24 cellular contexts compared by ENCODE assay signal in the genomic region with DNA sequence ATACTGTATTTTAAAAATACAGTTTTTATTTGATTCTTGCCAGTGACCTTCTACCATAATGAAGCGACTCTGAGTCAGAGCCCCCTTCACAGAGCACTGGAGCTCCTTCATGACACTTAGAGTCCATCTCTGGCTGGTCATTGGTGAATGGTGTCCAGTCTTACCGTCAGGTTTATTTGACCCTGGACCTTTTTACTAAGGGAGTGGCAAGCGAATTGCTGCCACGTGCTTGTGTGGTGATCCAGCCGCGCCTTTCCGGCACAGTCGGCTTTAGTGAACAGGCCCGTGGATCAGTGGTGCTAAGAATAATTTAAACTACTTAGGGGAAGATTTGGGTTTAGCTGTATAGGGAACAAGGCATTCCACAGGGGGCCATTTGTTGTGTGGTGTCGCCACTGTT. TPM values are rescaled to one million over a fixed set of nuclear protein-coding genes. Genes with fewer than 3 reads are reported as not detected.
DNase-seq lines count a peak whose midpoint lies in the region; ATAC-seq and TF ChIP-seq lines count a peak whose summit lies in the region.
"Had no signal": no experiment of that assay in that cellular context is flagged by ENCODE, and none has a peak within 500 bp of the region (broad histone marks: within the 10 kb centered on the region; RNA-seq: fewer than 3 reads in every experiment).

No MANE protein-coding gene starts in this region.

- no peak overlapping the region for H3K9ac ChIP-seq in H9 (ENCODE audit: extremely low read depth, insufficient read length, low read length)

- H3K56ac ChIP-seq in H9 (ENCODE audit: insufficient read length, low read depth, low read length), result no peak overlapping the region

- H3T11ph ChIP-seq in H9 (ENCODE audit: low read length), result no peak overlapping the region

- H3K4me1 Mint-ChIP-seq in CD14-positive monocyte (peaks cover 14% of the 10 kb centered on the region), H9 (peaks cover 12 to 24% of the 10 kb centered on the region in 2 experiments), progenitor cell of endocrine pancreas (ENCODE audit: low read depth) (no peaks in the 10 kb centered on the region)

- H4K20me1 ChIP-seq in H9 (ENCODE audit: control insufficient read depth, insufficient read depth, insufficient read length), result peaks cover 2% of the 10 kb centered on the region

- DNase-seq in CD14-positive monocyte (ENCODE audit: low spot score) (no peak), H9 (no peak), left colon (peak in 1 of 2 donors; percentile 26), progenitor cell of endocrine pancreas (ENCODE audit: low spot score, unreplicated experiment) (no peak), CD1c-positive myeloid dendritic cell (ENCODE audit: extremely low spot score) (no peak), SW 1271 (lab: John Stamatoyannopoulos, UW) (no peak)
- DNase-seq: activated CD4-positive, alpha-beta T cell treated with anti-CD3 and anti-CD28 coated beads for 1 hour; activated naive CD4-positive, alpha-beta T cell; activated T-cell treated with anti-CD3 and anti-CD28 coated beads, Interleukin-2, amount 50 U/mL, for 48 hours; body of pancreas; C1 segment of cervical spinal cord; H7; Kasumi-1; left ventricle myocardium inferior; NCI-H1417; NCI-H2029 treated with DMSO at 0.1 percent for 48 hours; NCI-H524 treated with DMSO at 0.1 percent for 48 hours; stimulated activated naive CD8-positive, alpha-beta T cell treated with anti-CD3 and anti-CD28 coated beads, Interleukin-15, Interleukin-2, amounts not matched to agents 100 U/mL and 50 U/mL, for 24 hours; T-helper 2 cell had no signal

- ATAC-seq in left colon (peak; percentile 88), HG03460 (IDR thresholded peaks at IDR 0.05; ENCODE audit: unreplicated experiment) (no peak), HG03439 (IDR thresholded peaks at IDR 0.05; ENCODE audit: unreplicated experiment) (no peak)
- ATAC-seq: body of pancreas; Right ventricle myocardium inferior; SK-N-SH treated with all-trans-retinoic acid at 6 μM for 48 hours; stimulated activated naive CD8-positive, alpha-beta T cell treated with anti-CD3 and anti-CD28 coated beads, Interleukin-15, Interleukin-2, amounts not matched to agents 100 U/mL and 50 U/mL, for 24 hours had no signal

- H3K23me2 ChIP-seq in H9 (ENCODE audit: insufficient read length, low read depth, low read length, poor library complexity, severe bottlenecking), result no peaks in the 10 kb centered on the region

- WGBS in H9 (ENCODE audit: extremely low coverage, insufficient read length, low lambda C conversion rate), result no CpG with 5 or more reads among the region's 10 CpGs

- H3K9me3 Mint-ChIP-seq in CD14-positive monocyte (no peaks in the 10 kb centered on the region), H9 (no peaks in the 10 kb centered on the region), progenitor cell of endocrine pancreas (ENCODE audit: low read depth) (no peaks in the 10 kb centered on the region)
- H3K9me3 Mint-ChIP-seq: central memory CD8-positive, alpha-beta T cell had no signal

- H3K27me3 ChIP-seq in H9 (ENCODE audit: insufficient read depth, low read length), result no peaks in the 10 kb centered on the region
- H3K27me3 ChIP-seq: body of pancreas had no signal

- intact Hi-C loops in CD14-positive monocyte (cut with micrococcal nuclease), result no loop called here
- intact Hi-C loops in left colon (cut with DNase I, micrococcal nuclease), result no loop called here

- no peak overlapping the region for H2BK120ac ChIP-seq in H9 (ENCODE audit: low read depth, low read length, poor library complexity, severe bottlenecking)

- H3K27ac Mint-ChIP-seq in CD14-positive monocyte (peak overlapping the region in 4 of 7 donors; percentile 19 to 79 (median 58)), H9 (peak overlapping the region in 2 of 3 experiments; percentile 68 to 97; a peak in 4 of 7 replicates), progenitor cell of endocrine pancreas (peak overlapping the region; percentile 15)

- no peak overlapping the region for H4K8ac ChIP-seq in H9 (replicated peaks; ENCODE audit: insufficient read length, low read depth, low read length)

- H3K27me3 Mint-ChIP-seq in CD14-positive monocyte (ENCODE audit: low read depth in 3 of 3) (no peaks in the 10 kb centered on the region), H9 (ENCODE audit: low read depth) (no peaks in the 10 kb centered on the region; the same call in 1 of the 2 replicates), progenitor cell of endocrine pancreas (no peaks in the 10 kb centered on the region)
- H3K27me3 Mint-ChIP-seq: central memory CD8-positive, alpha-beta T cell had no signal

- TF ChIP-seq CTCF in CD14-positive monocyte (IDR thresholded peaks at IDR 0.05), result no peak
- TF ChIP-seq CTCF in H9 (conservative IDR thresholded peaks at IDR 0.05), result no peak
- no peak for TF ChIP-seq CTCF in progenitor cell of endocrine pancreas (IDR thresholded peaks at IDR 0.05; ENCODE audit: unreplicated experiment)

- no peak overlapping the region for H3K4me2 ChIP-seq in H9 (ENCODE audit: insufficient read depth, insufficient read length, low read length)

- peaks cover 4% of the 10 kb centered on the region; the same call in 1 of the 2 replicates for H3K79me2 ChIP-seq in H9 (ENCODE audit: insufficient read depth, low read length)

- H3K14ac ChIP-seq in H9 (ENCODE audit: insufficient read depth, low read length), result no peak overlapping the region

- H3K4me3 Mint-ChIP-seq in CD14-positive monocyte, result no peak overlapping the region
- H3K4me3 Mint-ChIP-seq in H9, result no peak overlapping the region
- H3K4me3 Mint-ChIP-seq in progenitor cell of endocrine pancreas (ENCODE audit: low read depth), result no peak overlapping the region
- H3K4me3 Mint-ChIP-seq: central memory CD8-positive, alpha-beta T cell had no signal

- no peak overlapping the region for H4K91ac ChIP-seq in H9 (ENCODE audit: insufficient read length, low read depth, low read length)

- peaks cover 76 to 95% of the 10 kb centered on the region in 2 donors for H3K36me3 Mint-ChIP-seq in CD14-positive monocyte
- H3K36me3 Mint-ChIP-seq in H9 (ENCODE audit: insufficient read depth in 1 of 3, low read depth in 3 of 3), result peaks cover 72 to 94% (median 93%) of the 10 kb centered on the region in 3 experiments
- H3K36me3 Mint-ChIP-seq in progenitor cell of endocrine pancreas (ENCODE audit: insufficient read depth), result peaks cover 51% of the 10 kb centered on the region

- no peak overlapping the region for H3K4ac ChIP-seq in H9 (ENCODE audit: low read depth, low read length)

- no peak overlapping the region for H3K18ac ChIP-seq in H9 (ENCODE audit: insufficient read length, low read depth, low read length)

- H2BK15ac ChIP-seq in H9 (ENCODE audit: low read depth, low read length), result no peak overlapping the region

- no peak overlapping the region for H2BK12ac ChIP-seq in H9 (ENCODE audit: insufficient read length, low read depth, low read length)

- H3K4me1 ChIP-seq in H9 (ENCODE audit: insufficient read depth, low read length), result peaks cover 8% of the 10 kb centered on the region; the same call in 1 of the 2 replicates
- H3K4me1 ChIP-seq: body of pancreas had no signal

- no peak overlapping the region for H2AK5ac ChIP-seq in H9 (ENCODE audit: insufficient read length, low read length)

- no peak overlapping the region for H3K23ac ChIP-seq in H9 (ENCODE audit: insufficient read length, low read depth, low read length)

- H2AFZ ChIP-seq in H9 (ENCODE audit: low read length), result no peak overlapping the region

- no peak overlapping the region for H4K5ac ChIP-seq in H9 (ENCODE audit: insufficient read length, low read depth, low read length)

- H3K9me3 ChIP-seq in H9 (ENCODE audit: control insufficient read depth, low read depth, low read length), result no peaks in the 10 kb centered on the region
- H3K9me3 ChIP-seq: body of pancreas, left ventricle myocardium inferior had no signal

- no peak overlapping the region for H3K27ac ChIP-seq in H9 (ENCODE audit: insufficient read length, low read depth, low read length)
- H3K27ac ChIP-seq: body of pancreas, left ventricle myocardium inferior had no signal

- no peak overlapping the region for H2BK5ac ChIP-seq in H9 (ENCODE audit: insufficient read length, low read length)

- peaks cover 10% of the 10 kb centered on the region for H3K79me1 ChIP-seq in H9 (ENCODE audit: insufficient read depth, low read depth, low read length, poor library complexity, severe bottlenecking)

- H2BK20ac ChIP-seq in H9 (ENCODE audit: low read depth, low read length, poor library complexity, severe bottlenecking), result no peak overlapping the region

RNA-seq across cellular contexts. Expression of gene PRRC2B, which starts 48.5 kb away (rescaled TPM):
- 1 to 10 TPM; 2.8 to 8.6 TPM for polyA plus RNA-seq in CD14-positive monocyte
- total RNA-seq in H9 (2021), result 243 and 251 TPM in 2 replicates
- total RNA-seq in left colon, result 100 to 1,000 TPM; 110 to 114 TPM
- total RNA-seq in progenitor cell of endocrine pancreas, result 416 and 460 TPM in 2 replicates

Comparison
In these comparisons a context has a peak if more than half of its experiments do, and no peak if none do; other contexts are left out.
1. H3K27ac Mint-ChIP-seq: peak in every context shown above with its lines; median percentile 82 in H9; 58 in CD14-positive monocyte; 15 in progenitor cell of endocrine pancreas.